ENCODE assay signal across 16 cellular contexts in the genomic region with DNA sequence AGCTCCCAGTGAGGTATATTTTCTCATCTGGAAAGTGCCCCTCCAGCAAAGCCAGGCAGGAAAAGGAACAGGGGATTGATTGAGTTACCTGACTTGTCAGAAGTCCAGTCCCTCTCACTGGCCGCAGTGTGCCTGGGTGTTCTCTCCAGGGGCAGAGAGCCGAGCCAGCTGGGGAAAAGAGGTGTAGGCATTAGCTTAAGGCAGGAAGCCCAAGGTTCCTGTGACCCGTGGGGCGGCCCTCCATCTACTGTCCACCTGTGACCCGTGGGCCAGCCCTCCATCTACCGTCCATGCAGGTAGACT. TPM values are rescaled to one million over a fixed set of nuclear protein-coding genes. Genes with fewer than 3 reads are reported as not detected.
DNase-seq lines count a peak whose midpoint lies in the region; ATAC-seq, FAIRE-seq and TF ChIP-seq lines count a peak whose summit lies in the region.
"Had no signal": no experiment of that assay in that cellular context is flagged by ENCODE, and none has a peak within 500 bp of the region (broad histone marks: within the 10 kb centered on the region; RNA-seq: fewer than 3 reads in every experiment).

No MANE protein-coding gene starts in this region.

- H3K9ac ChIP-seq in Loucy (ENCODE audit: low read depth, low read length, poor library complexity, severe bottlenecking), result peak overlapping the region; percentile 75
- peak overlapping the region in 1 of 2 experiments; percentile 90; a peak in 2 of 4 replicates for H3K9ac ChIP-seq in K562 (ENCODE audit: insufficient read depth in 1 of 2, low read depth in 2 of 2, low read length in 2 of 2)

- H3K9me3 Mint-ChIP-seq in activated CD8-positive, alpha-beta memory T cell treated with anti-CD3 and anti-CD28 coated beads, Interleukin-2, amount 10 ng/mL, durations not matched to agents 7 days and 5 days (ENCODE audit: low read depth), result no peaks in the 10 kb centered on the region

- H4K20me1 ChIP-seq in Loucy (ENCODE audit: insufficient read depth, low read length, poor library complexity, severe bottlenecking) (peaks cover 40% of the 10 kb centered on the region), K562 (replicated peaks; ENCODE audit: control insufficient read depth, insufficient read depth, low read length) (peaks cover 36% of the 10 kb centered on the region)

- H3K27ac ChIP-seq in K562 (ENCODE audit: extremely low read depth, low read depth, low read length) (no peak overlapping the region), Peyer's patch (no peak overlapping the region)
- H3K27ac ChIP-seq: colonic mucosa, HL-60, SJCRH30 had no signal

- POLR2A ChIA-PET in K562 (lab: Yijun Ruan, JAX), result interaction anchor here (0.6 to 1.9 kb wide), 9 partner anchors 10 to 198 kb away, joined by 3 to 5 read pairs (median 4); no protein-coding TSS in a partner anchor

- no peak for TF ChIP-seq RAD21 in K562 (CRISPR knock-in tag; conservative IDR thresholded peaks at IDR 0.05 in 1 of 2, IDR thresholded peaks at IDR 0.05 in 1 of 2)

- no peaks in the 10 kb centered on the region for H3F3A ChIP-seq in Loucy (ENCODE audit: low read depth)

- peaks cover 15% of the 10 kb centered on the region for H3K9me1 ChIP-seq in K562 (ENCODE audit: control insufficient read depth, insufficient read depth, low read length)

- TF ChIP-seq POLR2A in K562 (conservative IDR thresholded peaks at IDR 0.05) (no peak), Peyer's patch (IDR thresholded peaks at IDR 0.05) (no peak)

- H3K27me3 ChIP-seq in Loucy (ENCODE audit: insufficient read depth, low read length, poor library complexity, severe bottlenecking) (no peaks in the 10 kb centered on the region), K562 (ENCODE audit: control insufficient read depth in 2 of 2, insufficient read depth in 2 of 2, low read length in 2 of 2) (no peaks in the 10 kb centered on the region), Peyer's patch (no peaks in the 10 kb centered on the region)
- H3K27me3 ChIP-seq: colonic mucosa, SJCRH30 had no signal

- no peak for FAIRE-seq in K562 (lab: Jason Lieb, UNC)

- H3K27me3 Mint-ChIP-seq in activated CD8-positive, alpha-beta memory T cell treated with anti-CD3 and anti-CD28 coated beads, Interleukin-2, amount 10 ng/mL, durations not matched to agents 7 days and 5 days, result peaks cover 10% of the 10 kb centered on the region

- peak overlapping the region; percentile 84 for H3K4me3 ChIP-seq in Loucy (ENCODE audit: low read length, poor library complexity, severe bottlenecking)
- H3K4me3 ChIP-seq in K562, result no peak overlapping the region
- H3K4me3 ChIP-seq in Peyer's patch, result no peak overlapping the region
- H3K4me3 ChIP-seq: colonic mucosa, SJCRH30 had no signal

- ATAC-seq in activated CD8-positive, alpha-beta memory T cell treated with anti-CD3 and anti-CD28 coated beads, Interleukin-2, amount 10 ng/mL, durations not matched to agents 7 days and 5 days, result no peak
- ATAC-seq in K562, result no peak

- WGBS in K562 (ENCODE audit: insufficient coverage, low coverage, missing lambda C conversion rate), result 53% methylated on average over 6 of the region's 6 CpGs

- H3K36me3 ChIP-seq in Loucy (ENCODE audit: insufficient read depth, low read length) (peaks cover 14% of the 10 kb centered on the region; the same call in 1 of the 2 replicates), K562 (ENCODE audit: control insufficient read depth, insufficient read depth, low read length) (peaks cover 61% of the 10 kb centered on the region), Peyer's patch (peaks cover 0 to 13% (median 0%) of the 10 kb centered on the region in 3 donors)
- H3K36me3 ChIP-seq: colonic mucosa had no signal

- no peak for TF ChIP-seq CTCF in Loucy (conservative IDR thresholded peaks at IDR 0.05; ENCODE audit: low read length)
- TF ChIP-seq CTCF in K562 (IDR thresholded peaks at IDR 0.05 in 2 of 3, conservative IDR thresholded peaks at IDR 0.05 in 1 of 3; ENCODE audit: insufficient read depth in 2 of 3, low read depth in 1 of 3, low read length in 3 of 3), result no peak
- TF ChIP-seq CTCF in Peyer's patch (IDR thresholded peaks at IDR 0.05), result no peak

- DNase-seq in activated CD8-positive, alpha-beta memory T cell treated with anti-CD3 and anti-CD28 coated beads, Interleukin-2, amount 10 ng/mL, durations not matched to agents 7 days and 5 days, result no peak
- DNase-seq in activated CD8-positive, alpha-beta memory T cell treated with anti-CD3 and anti-CD28 coated beads, Interleukin-2, amount 50 U/mL, for 48 hours, result no peak
- DNase-seq in K562 (ENCODE audit: extremely low read depth in 1 of 4, low spot score in 3 of 4), result no peak
- peak; percentile 61 for DNase-seq in posterior vena cava (ENCODE audit: low spot score)
- no peak for DNase-seq in NCI-H2029 treated with DMSO at 0.1 percent for 48 hours (lab: John Stamatoyannopoulos, UW)
- no peak for DNase-seq in Peyer's patch
- DNase-seq in putamen (ENCODE audit: low spot score), result no peak
- DNase-seq: amygdala, colonic mucosa, Karpas-422, midbrain, NCI-H1436 treated with DMSO at 0.1 percent for 48 hours, NCI-H2227 treated with DMSO at 0.1 percent for 48 hours, SJCRH30 had no signal

- H3K9me3 ChIP-seq in Loucy (ENCODE audit: insufficient read depth, low read depth, low read length) (no peaks in the 10 kb centered on the region), K562 (replicated peaks; ENCODE audit: control insufficient read depth, insufficient read depth, low read depth, low read length) (no peaks in the 10 kb centered on the region), Peyer's patch (no peaks in the 10 kb centered on the region)
- H3K9me3 ChIP-seq: colonic mucosa, SJCRH30 had no signal

- peaks cover 38% of the 10 kb centered on the region for H3K4me1 Mint-ChIP-seq in activated CD8-positive, alpha-beta memory T cell treated with anti-CD3 and anti-CD28 coated beads, Interleukin-2, amount 10 ng/mL, durations not matched to agents 7 days and 5 days

- H3K4me3 Mint-ChIP-seq in activated CD8-positive, alpha-beta memory T cell treated with anti-CD3 and anti-CD28 coated beads, Interleukin-2, amount 10 ng/mL, durations not matched to agents 7 days and 5 days, result peak overlapping the region; percentile 44

- no TSS peak for BruUV-seq in K562 (replicated peaks; lab: Mats Ljungman, UMichigan)

- H3K9me2 ChIP-seq in Loucy (replicated peaks; ENCODE audit: low read depth, low read length), result no peaks in the 10 kb centered on the region

- H3K4me2 ChIP-seq in Loucy (ENCODE audit: low read depth, low read length, poor library complexity, severe bottlenecking) (peak overlapping the region; percentile 69), K562 (ENCODE audit: insufficient read depth, low read length) (peak overlapping the region; percentile 93; the same call in 1 of the 2 replicates)

- intact Hi-C loops in K562 (cut with micrococcal nuclease), result no loop called here
- intact Hi-C loops in posterior vena cava (cut with DNase I), result no loop called here

- H3K36me3 Mint-ChIP-seq in activated CD8-positive, alpha-beta memory T cell treated with anti-CD3 and anti-CD28 coated beads, Interleukin-2, amount 10 ng/mL, durations not matched to agents 7 days and 5 days, result peaks cover 16% of the 10 kb centered on the region

- H3K79me2 ChIP-seq in Loucy (ENCODE audit: insufficient read depth, low read length) (peaks cover 75% of the 10 kb centered on the region), K562 (ENCODE audit: control insufficient read depth, insufficient read depth, low read length) (peaks cover 77% of the 10 kb centered on the region)

- no peak overlapping the region for H3K27ac Mint-ChIP-seq in activated CD8-positive, alpha-beta memory T cell treated with anti-CD3 and anti-CD28 coated beads, Interleukin-2, amount 10 ng/mL, durations not matched to agents 7 days and 5 days

- TF ChIP-seq EP300 in K562 (IDR thresholded peaks at IDR 0.05; ENCODE audit: low read length), result no peak

- CTCF ChIA-PET in activated CD8-positive, alpha-beta memory T cell treated with anti-CD3 and anti-CD28 coated beads, Interleukin-2, amount 10 ng/mL, durations not matched to agents 7 days and 5 days (lab: Charles Lee), result interaction anchor here (1.2 to 5.5 kb wide), 4 partner anchors 11 to 472 kb away, joined by 3 to 46 read pairs (median 7); no protein-coding TSS in a partner anchor
- CTCF ChIA-PET in K562 (lab: Yijun Ruan, JAX; ENCODE audit: low intra/inter-chr PET ratio), result no interaction called here

- H3K4me1 ChIP-seq in Loucy (ENCODE audit: insufficient read depth, low read length, poor library complexity, severe bottlenecking) (peaks cover 38% of the 10 kb centered on the region), K562 (replicated peaks in 1 of 2; ENCODE audit: control insufficient read depth in 2 of 2, insufficient read depth in 2 of 2, low read length in 2 of 2) (peaks cover 35 to 36% of the 10 kb centered on the region in 2 experiments), Peyer's patch (peaks cover 0 to 25% (median 6%) of the 10 kb centered on the region in 4 donors)
- H3K4me1 ChIP-seq: colonic mucosa had no signal

- H2AFZ ChIP-seq in Loucy (ENCODE audit: low read length), result no peak overlapping the region
- no peak overlapping the region for H2AFZ ChIP-seq in K562 (ENCODE audit: low read depth, low read length)

- in situ Hi-C loops in K562 (cut with MboI), result no loop called here

RNA-seq across cellular contexts. Expression of a gene that starts 2.7 kb away (rescaled TPM):
- 10 to 100 TPM; 24.4 TPM for total RNA-seq in activated CD8-positive, alpha-beta memory T cell treated with anti-CD3 and anti-CD28 coated beads, Interleukin-2, amount 10 ng/mL, durations not matched to agents 7 days and 5 days
- 101 and 118 TPM in 2 replicates for total RNA-seq in K562 (2011; cell fraction: chromatin; rRNA removed; ENCODE audit: low replicate concordance)
- total RNA-seq in K562 (2011; cell fraction: nucleolus; rRNA removed), result 85.9 and 99.7 TPM in 2 replicates
- 97.7 and 105 TPM in 2 replicates for total RNA-seq in K562 (2011; cell fraction: nucleoplasm; rRNA removed)
- 123 and 126 TPM in 2 replicates for total RNA-seq in K562 (2014; rRNA removed)
- 41.4 and 42.7 TPM in 2 replicates for total RNA-seq in K562 (2014; rRNA removed; fragmentation: Illumina TruSeq; extraction: Trizol)
- 52.0 and 56.4 TPM in 2 replicates for total RNA-seq in K562 (2015; rRNA removed; fragmentation: Illumina TruSeq; extraction: Trizol)
- 74.4 and 81.6 TPM in 2 replicates for total RNA-seq in K562 (2021)
- polyA plus RNA-seq in K562 (2011; rRNA removed), result 62.2 and 64.5 TPM in 2 replicates
- 83.4 and 238 TPM in 2 replicates for polyA plus RNA-seq in K562 (2011; cell fraction: cytosol; rRNA removed)
- 74.0 and 91.4 TPM in 2 replicates for polyA plus RNA-seq in K562 (2011; cell fraction: nucleus; rRNA removed)
- polyA plus RNA-seq in K562 (2012), result 79.5 and 80.8 TPM in 2 replicates
- polyA plus RNA-seq in K562 (2014; fragmentation: Illumina TruSeq; extraction: Trizol), result 29.0 and 49.1 TPM in 2 replicates
- 10 to 100 TPM; 12.9 to 19.4 TPM for polyA plus RNA-seq in K562 (2014; fragmentation: Nextera tagmentation; extraction: Ambion mirVana)
- 165 and 185 TPM in 2 replicates for polyA plus RNA-seq in K562 (2014; rRNA removed)
- 30.7 and 32.6 TPM in 2 replicates for polyA minus RNA-seq in K562 (2011; rRNA and poly(A)+ RNA removed)
- 14.1 and 15.7 TPM in 2 replicates for polyA minus RNA-seq in K562 (2011; cell fraction: cytosol; rRNA and poly(A)+ RNA removed)
- 39.4 and 48.7 TPM in 2 replicates for polyA minus RNA-seq in K562 (2011; cell fraction: nucleus; rRNA and poly(A)+ RNA removed)
- total RNA-seq in posterior vena cava, result 10 to 100 TPM; 14.3 to 18.0 TPM
- total RNA-seq in Peyer's patch, result 10 to 100 TPM in 3 of 4 donors, 1 to 10 TPM in 1; 6.6 to 16.8 (median 15.9) TPM

RNA-seq across cellular contexts. Expression of a gene that starts 34.0 kb away (rescaled TPM):
- not detected for total RNA-seq in activated CD8-positive, alpha-beta memory T cell treated with anti-CD3 and anti-CD28 coated beads, Interleukin-2, amount 10 ng/mL, durations not matched to agents 7 days and 5 days
- total RNA-seq in K562 (2011; cell fraction: chromatin; rRNA removed; ENCODE audit: low replicate concordance), result 1.7 and 4.6 TPM in 2 replicates
- 5.0 and 6.5 TPM in 2 replicates for total RNA-seq in K562 (2011; cell fraction: nucleolus; rRNA removed)
- total RNA-seq in K562 (2011; cell fraction: nucleoplasm; rRNA removed), result 3.4 and 3.9 TPM in 2 replicates
- total RNA-seq in K562 (2014; rRNA removed), result 6.4 and 7.3 TPM in 2 replicates
- total RNA-seq in K562 (2014; rRNA removed; fragmentation: Illumina TruSeq; extraction: Trizol), result 1.6 and 2.3 TPM in 2 replicates
- 3.3 and 3.8 TPM in 2 replicates for total RNA-seq in K562 (2015; rRNA removed; fragmentation: Illumina TruSeq; extraction: Trizol)
- total RNA-seq in K562 (2021), result 5.1 and 5.8 TPM in 2 replicates
- polyA plus RNA-seq in K562 (2011; rRNA removed), result 9.7 and 14.5 TPM in 2 replicates
- 18.8 and 24.4 TPM in 2 replicates for polyA plus RNA-seq in K562 (2011; cell fraction: cytosol; rRNA removed)
- 5.8 and 7.2 TPM in 2 replicates for polyA plus RNA-seq in K562 (2011; cell fraction: nucleus; rRNA removed)
- polyA plus RNA-seq in K562 (2012), result 9.9 and 11.3 TPM in 2 replicates
- polyA plus RNA-seq in K562 (2014; fragmentation: Illumina TruSeq; extraction: Trizol), result 4.6 and 9.1 TPM in 2 replicates
- under 1 TPM; 0.11 to 0.18 TPM for polyA plus RNA-seq in K562 (2014; fragmentation: Nextera tagmentation; extraction: Ambion mirVana)
- polyA plus RNA-seq in K562 (2014; rRNA removed), result 6.1 and 7.0 TPM in 2 replicates
- polyA minus RNA-seq in K562 (2011; rRNA and poly(A)+ RNA removed), result 5.1 and 6.2 TPM in 2 replicates
- 7.5 and 11.3 TPM in 2 replicates for polyA minus RNA-seq in K562 (2011; cell fraction: cytosol; rRNA and poly(A)+ RNA removed)
- 2.7 and 6.1 TPM in 2 replicates for polyA minus RNA-seq in K562 (2011; cell fraction: nucleus; rRNA and poly(A)+ RNA removed)
- 1 to 10 TPM; 3.0 to 5.7 TPM for total RNA-seq in posterior vena cava
- 1 to 10 TPM; 2.4 to 7.4 (median 4.5) TPM for total RNA-seq in Peyer's patch
